ENCODE assay signal across 9 cellular contexts in the genomic region with DNA sequence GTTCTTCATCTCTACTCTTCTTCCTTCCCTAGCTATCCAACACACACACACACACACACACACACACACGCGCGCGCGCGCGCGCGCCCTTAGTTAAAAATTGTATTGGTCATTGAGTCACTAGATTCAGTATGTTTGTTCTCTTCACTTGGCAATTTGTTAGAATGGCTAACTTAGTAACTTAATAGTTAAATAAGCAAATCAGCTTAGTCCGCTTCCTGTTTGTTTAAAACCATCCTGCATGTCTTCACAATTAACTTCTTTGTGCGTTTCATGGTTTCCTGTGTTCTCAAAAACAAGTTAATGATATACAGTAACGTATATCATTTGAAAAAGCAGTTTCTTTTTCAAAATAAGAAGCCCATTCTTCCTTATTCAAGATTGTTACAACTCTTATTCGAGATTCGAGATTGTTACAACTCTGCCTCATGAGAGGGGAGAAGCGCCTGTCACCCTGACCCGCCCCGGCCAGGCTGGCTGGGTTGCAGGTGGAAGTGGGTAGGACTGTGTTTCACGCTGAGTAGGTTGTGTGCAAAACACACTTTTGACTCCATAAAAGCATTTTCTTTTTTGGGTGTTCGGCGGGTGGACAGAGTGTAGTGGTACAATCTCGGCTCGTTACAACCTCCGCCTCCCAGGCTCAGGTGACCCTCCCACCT. TPM values are rescaled to one million over a fixed set of nuclear protein-coding genes. Genes with fewer than 3 reads are reported as not detected.
DNase-seq lines count a peak whose midpoint lies in the region; ATAC-seq and TF ChIP-seq lines count a peak whose summit lies in the region.
"Had no signal": no experiment of that assay in that cellular context is flagged by ENCODE, and none has a peak within 500 bp of the region (broad histone marks: within the 10 kb centered on the region; RNA-seq: fewer than 3 reads in every experiment).

No MANE protein-coding gene starts in this region.

- H3K9ac ChIP-seq in SU-DHL-6 (ENCODE audit: low read length) (peak overlapping the region; percentile 14; the same call in 1 of the 2 replicates), duodenal mucosa (ENCODE audit: low read depth in 1 of 2, low read length in 2 of 2) (peak overlapping the region in 1 of 2 donors; percentile 25)

- peaks cover 15 to 18% of the 10 kb centered on the region in 2 donors for H3K4me1 ChIP-seq in duodenal mucosa (ENCODE audit: control insufficient read depth in 1 of 2, insufficient read depth in 2 of 2, low read length in 2 of 2)
- peaks cover 4% of the 10 kb centered on the region for H3K4me1 ChIP-seq in upper lobe of right lung

- H2AFZ ChIP-seq in SU-DHL-6 (ENCODE audit: low read depth, low read length, severe bottlenecking) = peak overlapping the region; percentile 94

- CTCF ChIA-PET in RWPE1 (lab: Yijun Ruan, JAX) = no interaction called here

- H3K9me3 ChIP-seq in SU-DHL-6 (ENCODE audit: insufficient read depth, low read length) = no peaks in the 10 kb centered on the region
- H3K9me3 ChIP-seq in duodenal mucosa (ENCODE audit: control insufficient read depth in 1 of 2, low read length in 2 of 2) = no peaks in the 10 kb centered on the region
- no peaks in the 10 kb centered on the region for H3K9me3 ChIP-seq in upper lobe of right lung

- H3K4me2 ChIP-seq in SU-DHL-6 (ENCODE audit: low read depth, low read length, poor library complexity, severe bottlenecking) = peak overlapping the region; percentile 75

- DNase-seq in stimulated activated CD4-positive, alpha-beta T cell treated with anti-CD3 and anti-CD28 coated beads, Interleukin-1b, Interleukin-23, amount 100 ng/mL, for 48 hours = peak; percentile 14
- no peak for DNase-seq in stimulated activated CD4-positive, alpha-beta T cell treated with anti-CD3 and anti-CD28 coated beads, Interleukin-2, amount 100 ng/mL, for 48 hours
- DNase-seq in upper lobe of right lung (no peak), SHP77 treated with DMSO at 0.1 percent for 48 hours (lab: John Stamatoyannopoulos, UW) (no peak), RWPE1 (ENCODE audit: low spot score) (no peak)
- DNase-seq: NCI-H2029 had no signal

- H3K36me3 ChIP-seq in SU-DHL-6 (ENCODE audit: low read length) (no peaks in the 10 kb centered on the region), duodenal mucosa (ENCODE audit: control insufficient read depth in 1 of 2, insufficient read depth in 2 of 2, low read length in 2 of 2) (peaks cover 10 to 26% of the 10 kb centered on the region in 2 donors), upper lobe of right lung (peaks cover 10% of the 10 kb centered on the region)

- H3F3A ChIP-seq in SU-DHL-6 (ENCODE audit: insufficient read depth) = peaks cover 5% of the 10 kb centered on the region; the same call in 1 of the 2 replicates

- H3K27me3 ChIP-seq in SU-DHL-6 (ENCODE audit: low read length) (no peaks in the 10 kb centered on the region), duodenal mucosa (ENCODE audit: control insufficient read depth in 1 of 2, insufficient read depth in 2 of 2, low read length in 2 of 2) (no peaks in the 10 kb centered on the region), upper lobe of right lung (no peaks in the 10 kb centered on the region)

- H3K9me2 ChIP-seq in SU-DHL-6 (replicated peaks; ENCODE audit: insufficient read depth, low read length) = no peaks in the 10 kb centered on the region

- no peaks in the 10 kb centered on the region for H3K79me2 ChIP-seq in SU-DHL-6 (ENCODE audit: insufficient read depth, low read length)

- no peaks in the 10 kb centered on the region for H4K20me1 ChIP-seq in SU-DHL-6 (ENCODE audit: low read depth, low read length)

- POLR2A ChIA-PET in RWPE1 (lab: Yijun Ruan, JAX; ENCODE audit: low non-redundant PET) = no interaction called here

- intact Hi-C loops in upper lobe of right lung (cut with DNase I) = no loop called here

- no peak for TF ChIP-seq CTCF in SU-DHL-6 (IDR thresholded peaks at IDR 0.05; ENCODE audit: insufficient read depth, low read length, poor library complexity, severe bottlenecking)
- no peak for TF ChIP-seq CTCF in upper lobe of right lung (IDR thresholded peaks at IDR 0.05)
- TF ChIP-seq CTCF in RWPE1 (conservative IDR thresholded peaks at IDR 0.05; ENCODE audit: low read depth) = no peak

- ATAC-seq in upper lobe of right lung (no peak), HG03520 (IDR thresholded peaks at IDR 0.05; ENCODE audit: unreplicated experiment) (no peak)

- H3K4me3 ChIP-seq in SU-DHL-6 (ENCODE audit: insufficient read depth, low read length, poor library complexity, severe bottlenecking) (no peak overlapping the region), duodenal mucosa (ENCODE audit: low read depth in 1 of 2, low read length in 2 of 2) (peak overlapping the region in 1 of 2 donors; percentile 29), upper lobe of right lung (no peak overlapping the region)

- peak overlapping the region; percentile 61 for H3K27ac ChIP-seq in SU-DHL-6 (ENCODE audit: low read depth, low read length)
- H3K27ac ChIP-seq in duodenal mucosa (ENCODE audit: low read depth, low read length) = peak overlapping the region; percentile 42
- peak overlapping the region; percentile 51 for H3K27ac ChIP-seq in upper lobe of right lung
- no peak overlapping the region for H3K27ac ChIP-seq in RWPE1

RNA-seq across cellular contexts. Expression of gene CNNM3, which starts 9.5 kb away (rescaled TPM):
- total RNA-seq in upper lobe of right lung = 34.1 TPM

RNA-seq across cellular contexts. Expression of gene ANKRD23, which starts 37.2 kb away (rescaled TPM):
- 1.7 TPM for total RNA-seq in upper lobe of right lung

RNA-seq across cellular contexts. Expression of gene CNNM4, which starts 45.9 kb away (rescaled TPM):
- 15.0 TPM for total RNA-seq in upper lobe of right lung

RNA-seq across cellular contexts. Expression of gene ANKRD39, which starts 51.2 kb away (rescaled TPM):
- 8.6 TPM for total RNA-seq in upper lobe of right lung
